8 cellular contexts compared by ENCODE assay signal in genomic region chr14:39175445-39176262, GRCh38. TPM values are rescaled to one million over a fixed set of nuclear protein-coding genes. Genes with fewer than 3 reads are reported as not detected.
DNase-seq lines count a peak whose midpoint lies in the region; ATAC-seq, FAIRE-seq and TF ChIP-seq lines count a peak whose summit lies in the region.

No MANE protein-coding gene starts in this region.

- H3K4me3 Mint-ChIP-seq in Calu3 (ENCODE audit: low read depth, unreplicated experiment): peak overlapping the region; percentile 95
- H3K4me3 Mint-ChIP-seq in T-helper 17 cell: peak overlapping the region; percentile 100
- peak overlapping the region; percentile 99 for H3K4me3 Mint-ChIP-seq in type B pancreatic cell

- H3K27ac Mint-ChIP-seq in Calu3 (ENCODE audit: unreplicated experiment): peak overlapping the region; percentile 98
- H3K27ac Mint-ChIP-seq in T-helper 17 cell: peak overlapping the region; percentile 99
- H3K27ac Mint-ChIP-seq in type B pancreatic cell: peak overlapping the region; percentile 99

- H3K9me3 Mint-ChIP-seq in Calu3 (ENCODE audit: low read depth, unreplicated experiment) (no peaks in the 10 kb centered on the region), type B pancreatic cell (no peaks in the 10 kb centered on the region)

- H3K9me3 ChIP-seq in T-helper 17 cell (ENCODE audit: control insufficient read depth, low read length, poor library complexity, severe bottlenecking) (no peaks in the 10 kb centered on the region), endothelial cell of umbilical vein (replicated peaks; ENCODE audit: control insufficient read depth, insufficient read depth, low read length) (no peaks in the 10 kb centered on the region), muscle layer of duodenum (ENCODE audit: control insufficient read depth in 1 of 2, low read length in 2 of 2) (no peaks in the 10 kb centered on the region)

- POLR2A ChIA-PET in endothelial cell of umbilical vein (lab: Charles Lee): interaction anchor here (0.8 kb wide), 1 partner anchor 9 kb away, joined by 3 read pairs; no protein-coding TSS in a partner anchor

- TF ChIP-seq CTCF in Calu3 (IDR thresholded peaks at IDR 0.05; ENCODE audit: unreplicated experiment) (no peak), endothelial cell of umbilical vein (IDR thresholded peaks at IDR 0.05; ENCODE audit: extremely low read depth in 1 of 2, insufficient read depth in 1 of 2, low read depth in 1 of 2, low read length in 2 of 2) (no peak), type B pancreatic cell (conservative IDR thresholded peaks at IDR 0.05) (no peak)

- dilution Hi-C loops in endothelial cell of umbilical vein (cut with MboI; ENCODE audit: extremely low pct_ligation_motif_present, low sequenced_read_pairs): no loop called here

- FAIRE-seq in endothelial cell of umbilical vein (lab: Jason Lieb, UNC): no peak

- intact Hi-C loops in Calu3 (cut with micrococcal nuclease; ENCODE audit: unreplicated experiment) (loop anchor here (2.0 kb wide), 1 partner anchor 91 kb away; no protein-coding TSS in a partner anchor), endothelial cell of umbilical vein (cut with micrococcal nuclease) (loop anchor here (1.0 to 2.0 kb wide), 2 partner anchors 43 to 92 kb away; no protein-coding TSS in a partner anchor)

- no peaks in the 10 kb centered on the region for H4K20me1 ChIP-seq in endothelial cell of umbilical vein (replicated peaks; ENCODE audit: control insufficient read depth, extremely low read depth, insufficient read depth, low read length)

- CTCF ChIA-PET in Calu3 (lab: Charles Lee): no interaction called here
- CTCF ChIA-PET in endothelial cell of umbilical vein (lab: Charles Lee): interaction anchor here (0.7 kb wide), 1 partner anchor 251 kb away, joined by 3 read pairs; no protein-coding TSS in a partner anchor

- no peak for TF ChIP-seq POLR2A in endothelial cell of umbilical vein (IDR thresholded peaks at IDR 0.05; ENCODE audit: low read depth, low read length)

- peaks cover 44% of the 10 kb centered on the region for H3K79me2 ChIP-seq in endothelial cell of umbilical vein (ENCODE audit: control insufficient read depth, insufficient read depth, low read length)

- H3K27me3 ChIP-seq in endothelial cell of umbilical vein (ENCODE audit: control insufficient read depth in 2 of 2, insufficient read depth in 2 of 2, low read length in 2 of 2) (no peaks in the 10 kb centered on the region), muscle layer of duodenum (ENCODE audit: low read depth, low read length) (no peaks in the 10 kb centered on the region)

- H2AFZ ChIP-seq in endothelial cell of umbilical vein (ENCODE audit: low read depth, low read length): peak overlapping the region; percentile 26

- DNase-seq in Calu3 (peak; percentile 44), T-helper 17 cell (peak in 1 of 3 donors; percentile 28), endothelial cell of umbilical vein (ENCODE audit: low read depth, low spot score) (no peak), type B pancreatic cell (ENCODE audit: extremely low spot score, unreplicated experiment) (peak; percentile 75)

- H3K9me1 ChIP-seq in endothelial cell of umbilical vein (replicated peaks; ENCODE audit: control insufficient read depth, extremely low read depth, insufficient read depth, low read length): no peaks in the 10 kb centered on the region

- no peaks in the 10 kb centered on the region for H3K27me3 Mint-ChIP-seq in Calu3 (ENCODE audit: unreplicated experiment)
- no peaks in the 10 kb centered on the region for H3K27me3 Mint-ChIP-seq in T-helper 17 cell
- H3K27me3 Mint-ChIP-seq in type B pancreatic cell: no peaks in the 10 kb centered on the region

- BruUV-seq in Calu3 (replicated peaks; lab: Mats Ljungman, UMichigan) (TSS peak; percentile 64), endothelial cell of umbilical vein (replicated peaks; lab: Mats Ljungman, UMichigan) (TSS peak; percentile 46)

- peak overlapping the region; percentile 98 for H3K9ac ChIP-seq in endothelial cell of umbilical vein (replicated peaks; ENCODE audit: extremely low read depth, insufficient read depth, low read length)

- peaks cover 65% of the 10 kb centered on the region for H3K36me3 Mint-ChIP-seq in Calu3 (ENCODE audit: insufficient read depth, unreplicated experiment)
- H3K36me3 Mint-ChIP-seq in T-helper 17 cell (ENCODE audit: low read depth): peaks cover 5% of the 10 kb centered on the region
- peaks cover 29% of the 10 kb centered on the region for H3K36me3 Mint-ChIP-seq in type B pancreatic cell

- H3K36me3 ChIP-seq in endothelial cell of umbilical vein (ENCODE audit: control insufficient read depth in 2 of 2, extremely low read depth in 1 of 2, insufficient read depth in 2 of 2, low read length in 2 of 2): peaks cover 17 to 34% of the 10 kb centered on the region in 2 experiments
- peaks cover 30 to 39% of the 10 kb centered on the region in 2 donors for H3K36me3 ChIP-seq in muscle layer of duodenum (ENCODE audit: control insufficient read depth in 1 of 2, insufficient read depth in 2 of 2, low read length in 2 of 2)

- H3K27ac ChIP-seq in endothelial cell of umbilical vein (ENCODE audit: insufficient read depth, low read depth, low read length) (peak overlapping the region; percentile 87), muscle layer of duodenum (ENCODE audit: low read length) (peak overlapping the region; percentile 58)

- H3K4me1 ChIP-seq in endothelial cell of umbilical vein (ENCODE audit: control insufficient read depth, extremely low read depth, insufficient read depth, low read length): peaks cover 52% of the 10 kb centered on the region
- peaks cover 8 to 24% of the 10 kb centered on the region in 2 donors for H3K4me1 ChIP-seq in muscle layer of duodenum (ENCODE audit: control insufficient read depth in 1 of 2, insufficient read depth in 2 of 2, low read length in 2 of 2)

- peak overlapping the region; percentile 69 to 92 (median 92) for H3K4me3 ChIP-seq in endothelial cell of umbilical vein (replicated peaks in 1 of 3; ENCODE audit: insufficient read depth in 1 of 3, low read depth in 1 of 3, low read length in 3 of 3)
- H3K4me3 ChIP-seq in muscle layer of duodenum (ENCODE audit: low read depth in 1 of 2, low read length in 2 of 2): peak overlapping the region; percentile 71 to 94

- H3K4me1 Mint-ChIP-seq in Calu3 (ENCODE audit: low read depth, unreplicated experiment): peaks cover 18% of the 10 kb centered on the region
- peaks cover 23% of the 10 kb centered on the region for H3K4me1 Mint-ChIP-seq in T-helper 17 cell
- peaks cover 12% of the 10 kb centered on the region for H3K4me1 Mint-ChIP-seq in type B pancreatic cell (ENCODE audit: unreplicated experiment)

- H3K4me2 ChIP-seq in endothelial cell of umbilical vein (ENCODE audit: insufficient read depth, low read length): peak overlapping the region; percentile 98

- ATAC-seq in GM19397 (IDR thresholded peaks at IDR 0.05; ENCODE audit: unreplicated experiment): peak; percentile 11
- ATAC-seq in HG03571 (IDR thresholded peaks at IDR 0.05; ENCODE audit: unreplicated experiment): peak; percentile 3
- ATAC-seq in T-helper 17 cell: peak; percentile 3
- no peak for ATAC-seq in HG03520 (IDR thresholded peaks at IDR 0.05; ENCODE audit: unreplicated experiment)

TF ChIP-seq in endothelial cell of umbilical vein, 7 proteins besides CTCF, POLR2A, EP300 and RAD21:
- TF ChIP-seq GATA2 (IDR thresholded peaks at IDR 0.05; ENCODE audit: insufficient read depth, insufficient read length, low read depth, low read length) (no peak), FOS (IDR thresholded peaks at IDR 0.05; ENCODE audit: borderline replicate concordance, insufficient read depth, low read length) (no peak)
TF ChIP-seq in endothelial cell of umbilical vein: peak in this region for 0.

RNA-seq across cellular contexts. Expression of gene PNN, which starts 0.6 kb away (rescaled TPM):
- total RNA-seq in Calu3 (2022) (93.1 and 93.5 TPM in 2 replicates), T-helper 17 cell (100 to 1,000 TPM; 110 to 119 TPM), endothelial cell of umbilical vein (79.4 and 83.5 TPM in 2 replicates), type B pancreatic cell (ENCODE audit: low replicate concordance) (74.3 and 95.7 TPM in 2 replicates)
- polyA plus RNA-seq in endothelial cell of umbilical vein: 9.9 and 27.3 TPM in 2 replicates
- 10.9 and 11.7 TPM in 2 replicates for polyA plus RNA-seq in endothelial cell of umbilical vein (2011; cell fraction: cytosol; rRNA removed)
- polyA plus RNA-seq in endothelial cell of umbilical vein (2011; cell fraction: nucleus; rRNA removed): 103 and 185 TPM in 2 replicates
- polyA plus RNA-seq in endothelial cell of umbilical vein (2012): 52.3 and 66.6 TPM in 2 replicates
- 28.5 and 35.5 TPM in 2 replicates for polyA minus RNA-seq in endothelial cell of umbilical vein
- polyA minus RNA-seq in endothelial cell of umbilical vein (2011; cell fraction: cytosol; rRNA and poly(A)+ RNA removed): 10.9 TPM
- 33.8 and 38.8 TPM in 2 replicates for polyA minus RNA-seq in endothelial cell of umbilical vein (2011; cell fraction: nucleus; rRNA and poly(A)+ RNA removed)

RNA-seq across cellular contexts. Expression of gene TRAPPC6B, which starts 5.5 kb away (rescaled TPM):
- total RNA-seq in Calu3 (2022) (19.0 and 19.8 TPM in 2 replicates), T-helper 17 cell (10 to 100 TPM; 13.8 to 15.2 TPM), endothelial cell of umbilical vein (19.3 and 21.8 TPM in 2 replicates), type B pancreatic cell (ENCODE audit: low replicate concordance) (19.0 and 19.5 TPM in 2 replicates)
- polyA plus RNA-seq in endothelial cell of umbilical vein: 7.3 and 9.9 TPM in 2 replicates
- polyA plus RNA-seq in endothelial cell of umbilical vein (2011; cell fraction: cytosol; rRNA removed): 10.1 and 11.0 TPM in 2 replicates
- polyA plus RNA-seq in endothelial cell of umbilical vein (2011; cell fraction: nucleus; rRNA removed): 19.8 and 28.9 TPM in 2 replicates
- polyA plus RNA-seq in endothelial cell of umbilical vein (2012): 13.9 and 16.3 TPM in 2 replicates
- 12.6 and 18.6 TPM in 2 replicates for polyA minus RNA-seq in endothelial cell of umbilical vein
- 14.7 TPM for polyA minus RNA-seq in endothelial cell of umbilical vein (2011; cell fraction: cytosol; rRNA and poly(A)+ RNA removed)
- polyA minus RNA-seq in endothelial cell of umbilical vein (2011; cell fraction: nucleus; rRNA and poly(A)+ RNA removed): 12.2 and 12.5 TPM in 2 replicates

RNA-seq across cellular contexts. Expression of gene MIA2, which starts 58.1 kb away (rescaled TPM):
- 49.1 and 52.8 TPM in 2 replicates for total RNA-seq in Calu3 (2022)
- total RNA-seq in T-helper 17 cell: 10 to 100 TPM; 22.2 to 23.4 TPM
- 14.9 and 16.2 TPM in 2 replicates for total RNA-seq in endothelial cell of umbilical vein
- polyA plus RNA-seq in endothelial cell of umbilical vein: 9.4 and 10.4 TPM in 2 replicates
- polyA plus RNA-seq in endothelial cell of umbilical vein (2011; cell fraction: cytosol; rRNA removed): 9.8 and 10.5 TPM in 2 replicates
- 22.2 and 22.6 TPM in 2 replicates for polyA plus RNA-seq in endothelial cell of umbilical vein (2011; cell fraction: nucleus; rRNA removed)
- 11.4 and 12.4 TPM in 2 replicates for polyA plus RNA-seq in endothelial cell of umbilical vein (2012)
- polyA minus RNA-seq in endothelial cell of umbilical vein: 8.4 and 10.7 TPM in 2 replicates
- 15.4 TPM for polyA minus RNA-seq in endothelial cell of umbilical vein (2011; cell fraction: cytosol; rRNA and poly(A)+ RNA removed)
- 14.5 and 19.3 TPM in 2 replicates for polyA minus RNA-seq in endothelial cell of umbilical vein (2011; cell fraction: nucleus; rRNA and poly(A)+ RNA removed)
- 23.5 and 37.6 TPM in 2 replicates for total RNA-seq in type B pancreatic cell (ENCODE audit: low replicate concordance)
